In genomic region chr15:61598655-61599054, GRCh38 we compare ENCODE assay signal across 1 cellular context.
TF ChIP-seq lines count a peak whose summit lies in the region.

No MANE protein-coding gene starts in this region.

TF ChIP-seq in H1, 55 proteins besides CTCF, POLR2A, EP300 and RAD21:
- TF ChIP-seq CBX8 (IDR thresholded peaks at IDR 0.05; ENCODE audit: borderline replicate concordance, low read depth, low read length) = no peak
- TF ChIP-seq, protein P1, sequence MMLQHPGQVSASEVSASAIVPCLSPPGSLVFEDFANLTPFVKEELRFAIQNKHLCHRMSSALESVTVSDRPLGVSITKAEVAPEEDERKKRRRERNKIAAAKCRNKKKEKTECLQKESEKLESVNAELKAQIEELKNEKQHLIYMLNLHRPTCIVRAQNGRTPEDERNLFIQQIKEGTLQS (IDR thresholded peaks at IDR 0.05; ENCODE audit: insufficient read depth, low read depth, low read length) = no peak
- TF ChIP-seq, protein P2, sequence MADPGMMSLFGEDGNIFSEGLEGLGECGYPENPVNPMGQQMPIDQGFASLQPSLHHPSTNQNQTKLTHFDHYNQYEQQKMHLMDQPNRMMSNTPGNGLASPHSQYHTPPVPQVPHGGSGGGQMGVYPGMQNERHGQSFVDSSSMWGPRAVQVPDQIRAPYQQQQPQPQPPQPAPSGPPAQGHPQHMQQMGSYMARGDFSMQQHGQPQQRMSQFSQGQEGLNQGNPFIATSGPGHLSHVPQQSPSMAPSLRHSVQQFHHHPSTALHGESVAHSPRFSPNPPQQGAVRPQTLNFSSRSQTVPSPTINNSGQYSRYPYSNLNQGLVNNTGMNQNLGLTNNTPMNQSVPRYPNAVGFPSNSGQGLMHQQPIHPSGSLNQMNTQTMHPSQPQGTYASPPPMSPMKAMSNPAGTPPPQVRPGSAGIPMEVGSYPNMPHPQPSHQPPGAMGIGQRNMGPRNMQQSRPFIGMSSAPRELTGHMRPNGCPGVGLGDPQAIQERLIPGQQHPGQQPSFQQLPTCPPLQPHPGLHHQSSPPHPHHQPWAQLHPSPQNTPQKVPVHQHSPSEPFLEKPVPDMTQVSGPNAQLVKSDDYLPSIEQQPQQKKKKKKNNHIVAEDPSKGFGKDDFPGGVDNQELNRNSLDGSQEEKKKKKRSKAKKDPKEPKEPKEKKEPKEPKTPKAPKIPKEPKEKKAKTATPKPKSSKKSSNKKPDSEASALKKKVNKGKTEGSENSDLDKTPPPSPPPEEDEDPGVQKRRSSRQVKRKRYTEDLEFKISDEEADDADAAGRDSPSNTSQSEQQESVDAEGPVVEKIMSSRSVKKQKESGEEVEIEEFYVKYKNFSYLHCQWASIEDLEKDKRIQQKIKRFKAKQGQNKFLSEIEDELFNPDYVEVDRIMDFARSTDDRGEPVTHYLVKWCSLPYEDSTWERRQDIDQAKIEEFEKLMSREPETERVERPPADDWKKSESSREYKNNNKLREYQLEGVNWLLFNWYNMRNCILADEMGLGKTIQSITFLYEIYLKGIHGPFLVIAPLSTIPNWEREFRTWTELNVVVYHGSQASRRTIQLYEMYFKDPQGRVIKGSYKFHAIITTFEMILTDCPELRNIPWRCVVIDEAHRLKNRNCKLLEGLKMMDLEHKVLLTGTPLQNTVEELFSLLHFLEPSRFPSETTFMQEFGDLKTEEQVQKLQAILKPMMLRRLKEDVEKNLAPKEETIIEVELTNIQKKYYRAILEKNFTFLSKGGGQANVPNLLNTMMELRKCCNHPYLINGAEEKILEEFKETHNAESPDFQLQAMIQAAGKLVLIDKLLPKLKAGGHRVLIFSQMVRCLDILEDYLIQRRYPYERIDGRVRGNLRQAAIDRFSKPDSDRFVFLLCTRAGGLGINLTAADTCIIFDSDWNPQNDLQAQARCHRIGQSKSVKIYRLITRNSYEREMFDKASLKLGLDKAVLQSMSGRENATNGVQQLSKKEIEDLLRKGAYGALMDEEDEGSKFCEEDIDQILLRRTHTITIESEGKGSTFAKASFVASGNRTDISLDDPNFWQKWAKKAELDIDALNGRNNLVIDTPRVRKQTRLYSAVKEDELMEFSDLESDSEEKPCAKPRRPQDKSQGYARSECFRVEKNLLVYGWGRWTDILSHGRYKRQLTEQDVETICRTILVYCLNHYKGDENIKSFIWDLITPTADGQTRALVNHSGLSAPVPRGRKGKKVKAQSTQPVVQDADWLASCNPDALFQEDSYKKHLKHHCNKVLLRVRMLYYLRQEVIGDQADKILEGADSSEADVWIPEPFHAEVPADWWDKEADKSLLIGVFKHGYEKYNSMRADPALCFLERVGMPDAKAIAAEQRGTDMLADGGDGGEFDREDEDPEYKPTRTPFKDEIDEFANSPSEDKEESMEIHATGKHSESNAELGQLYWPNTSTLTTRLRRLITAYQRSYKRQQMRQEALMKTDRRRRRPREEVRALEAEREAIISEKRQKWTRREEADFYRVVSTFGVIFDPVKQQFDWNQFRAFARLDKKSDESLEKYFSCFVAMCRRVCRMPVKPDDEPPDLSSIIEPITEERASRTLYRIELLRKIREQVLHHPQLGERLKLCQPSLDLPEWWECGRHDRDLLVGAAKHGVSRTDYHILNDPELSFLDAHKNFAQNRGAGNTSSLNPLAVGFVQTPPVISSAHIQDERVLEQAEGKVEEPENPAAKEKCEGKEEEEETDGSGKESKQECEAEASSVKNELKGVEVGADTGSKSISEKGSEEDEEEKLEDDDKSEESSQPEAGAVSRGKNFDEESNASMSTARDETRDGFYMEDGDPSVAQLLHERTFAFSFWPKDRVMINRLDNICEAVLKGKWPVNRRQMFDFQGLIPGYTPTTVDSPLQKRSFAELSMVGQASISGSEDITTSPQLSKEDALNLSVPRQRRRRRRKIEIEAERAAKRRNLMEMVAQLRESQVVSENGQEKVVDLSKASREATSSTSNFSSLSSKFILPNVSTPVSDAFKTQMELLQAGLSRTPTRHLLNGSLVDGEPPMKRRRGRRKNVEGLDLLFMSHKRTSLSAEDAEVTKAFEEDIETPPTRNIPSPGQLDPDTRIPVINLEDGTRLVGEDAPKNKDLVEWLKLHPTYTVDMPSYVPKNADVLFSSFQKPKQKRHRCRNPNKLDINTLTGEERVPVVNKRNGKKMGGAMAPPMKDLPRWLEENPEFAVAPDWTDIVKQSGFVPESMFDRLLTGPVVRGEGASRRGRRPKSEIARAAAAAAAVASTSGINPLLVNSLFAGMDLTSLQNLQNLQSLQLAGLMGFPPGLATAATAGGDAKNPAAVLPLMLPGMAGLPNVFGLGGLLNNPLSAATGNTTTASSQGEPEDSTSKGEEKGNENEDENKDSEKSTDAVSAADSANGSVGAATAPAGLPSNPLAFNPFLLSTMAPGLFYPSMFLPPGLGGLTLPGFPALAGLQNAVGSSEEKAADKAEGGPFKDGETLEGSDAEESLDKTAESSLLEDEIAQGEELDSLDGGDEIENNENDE (IDR thresholded peaks at IDR 0.05; ENCODE audit: insufficient replicate concordance, low read length) = no peak
- TF ChIP-seq JUND (IDR thresholded peaks at IDR 0.05; ENCODE audit: low read length) = no peak
TF ChIP-seq in H1: peak in this region for 0.
